Comparison of ENCODE assay signal across 11 cellular contexts in genomic region chr13:110099922-110100321, GRCh38.
"Had no signal": no experiment of that assay in that cellular context is flagged by ENCODE, and none has a peak within 500 bp of the region (broad histone marks: within the 10 kb centered on the region; RNA-seq: fewer than 3 reads in every experiment).

No MANE protein-coding gene starts in this region.

- DNase-seq: GM23248, GOT3, H7, H9, HCEC 1CT, HFFc6 had no signal

- H3K4me3 ChIP-seq: GM23248, GM23338, HAP-1 had no signal

- H3K36me3 ChIP-seq: HAP-1 had no signal

- FAIRE-seq: H1, H54 had no signal

- ATAC-seq: GM23338, HCT116 had no signal

- H3K9me3 ChIP-seq: HAP-1 had no signal

- H3K4me1 ChIP-seq: HAP-1 had no signal

- H3K27ac ChIP-seq: GM23248 had no signal
